Comparison of ENCODE assay signal across 8 cellular contexts in genomic region chr4:24096603-24097002, GRCh38.
"Had no signal": no experiment of that assay in that cellular context is flagged by ENCODE, and none has a peak within 500 bp of the region (broad histone marks: within the 10 kb centered on the region; RNA-seq: fewer than 3 reads in every experiment).

No MANE protein-coding gene starts in this region.

- DNase-seq: H9, HCEC 1CT, KBM-7 had no signal

- H2AFZ ChIP-seq: GM23338 had no signal

- H3K9ac ChIP-seq: KMS-11 had no signal

- ATAC-seq: GM23338 had no signal

- H3K27ac ChIP-seq: KMS-11 had no signal

- H3K4me2 ChIP-seq: GM23338, KMS-11 had no signal

- H3K4me3 ChIP-seq: GM23338 had no signal

- FAIRE-seq: H1, H54, HTR-8/SVneo had no signal
